ENCODE assay signal across 27 cellular contexts in genomic region chr11:75160880-75161279, GRCh38. TPM values are rescaled to one million over a fixed set of nuclear protein-coding genes. Genes with fewer than 3 reads are reported as not detected.
DNase-seq lines count a peak whose midpoint lies in the region; ATAC-seq and TF ChIP-seq lines count a peak whose summit lies in the region.
"Had no signal": no experiment of that assay in that cellular context is flagged by ENCODE, and none has a peak within 500 bp of the region (broad histone marks: within the 10 kb centered on the region; RNA-seq: fewer than 3 reads in every experiment).

No MANE protein-coding gene starts in this region.

- peak overlapping the region; percentile 84 to 100 (median 95) for H3K4me2 ChIP-seq in BLaER1 treated with 17β-estradiol and CSF1 and Interleukin-3, amounts not matched to agents 10 nM and 100 nM

- H3K4me3 ChIP-seq in BLaER1 treated with 17β-estradiol and CSF1 and Interleukin-3, amounts not matched to agents 10 nM and 100 nM: peak overlapping the region in 3 of 10 experiments; percentile 7 to 33 (median 32); a peak in 2 of 20 replicates
- no peak overlapping the region for H3K4me3 ChIP-seq in colonic mucosa
- peak overlapping the region; percentile 47 to 73 (median 64) for H3K4me3 ChIP-seq in right lobe of liver
- no peak overlapping the region for H3K4me3 ChIP-seq in mucosa of descending colon
- H3K4me3 ChIP-seq: left lung had no signal

- H3K9ac ChIP-seq in BLaER1 treated with 17β-estradiol and CSF1 and Interleukin-3, amounts not matched to agents 10 nM and 100 nM: peak overlapping the region in 3 of 11 experiments; percentile 6 to 54 (median 10); a peak in 2 of 22 replicates
- H3K9ac ChIP-seq in colonic mucosa (ENCODE audit: low read depth in 2 of 2, low read length in 2 of 2): peak overlapping the region in 1 of 2 donors; percentile 81

- ATAC-seq in right lobe of liver (no peak), mucosa of descending colon (no peak)
- no peak for ATAC-seq in stimulated activated effector memory CD8-positive, alpha-beta T cell treated with anti-CD3 and anti-CD28 coated beads, Interleukin-12 subunit alpha, Interleukin-12 subunit beta, amount 100 ng/mL, for 72 hours
- ATAC-seq: natural killer cell treated with Interleukin-12 subunit alpha and Interleukin-12 subunit beta and Interleukin-15 and Interleukin-18, amount 100 ng/mL, for 72 hours had no signal

- intact Hi-C loops in colonic mucosa (cut with DNase I) (no loop called here), right lobe of liver (cut with DNase I) (no loop called here), mucosa of descending colon (cut with DNase I, micrococcal nuclease) (no loop called here)

- H3K27ac ChIP-seq in BLaER1 treated with 17β-estradiol and CSF1 and Interleukin-3, amounts not matched to agents 10 nM and 100 nM: peak overlapping the region in 9 of 11 experiments; percentile 29 to 73 (median 56); a peak in 14 of 22 replicates
- peak overlapping the region; percentile 81 for H3K27ac ChIP-seq in colonic mucosa
- peak overlapping the region; percentile 87 to 97 (median 96) for H3K27ac ChIP-seq in right lobe of liver

- TF ChIP-seq POLR2A in right lobe of liver (IDR thresholded peaks at IDR 0.05): no peak

- H3K36me3 ChIP-seq in BLaER1 treated with 17β-estradiol and CSF1 and Interleukin-3, amounts not matched to agents 10 nM and 100 nM: peaks cover 0 to 100% (median 0%) of the 10 kb centered on the region in 11 experiments; a peak in 6 of 22 replicates
- H3K36me3 ChIP-seq in colonic mucosa: no peaks in the 10 kb centered on the region
- peaks cover 0 to 9% (median 3%) of the 10 kb centered on the region in 4 donors for H3K36me3 ChIP-seq in right lobe of liver
- no peaks in the 10 kb centered on the region for H3K36me3 ChIP-seq in mucosa of descending colon (ENCODE audit: low read depth)

- H3K36me3 Mint-ChIP-seq in stimulated activated effector memory CD8-positive, alpha-beta T cell treated with anti-CD3 and anti-CD28 coated beads, Interleukin-12 subunit alpha, Interleukin-12 subunit beta, amount 100 ng/mL, for 72 hours: no peaks in the 10 kb centered on the region
- no peaks in the 10 kb centered on the region for H3K36me3 Mint-ChIP-seq in activated naive CD8-positive, alpha-beta T cell treated with anti-CD3 and anti-CD28 coated beads for 36 hours
- H3K36me3 Mint-ChIP-seq: natural killer cell treated with Interleukin-12 subunit alpha and Interleukin-12 subunit beta and Interleukin-15 and Interleukin-18, amount 100 ng/mL, for 72 hours had no signal

- H3K27me3 ChIP-seq in BLaER1 treated with 17β-estradiol and CSF1 and Interleukin-3, amounts not matched to agents 10 nM and 100 nM: no peaks in the 10 kb centered on the region
- H3K27me3 ChIP-seq in colonic mucosa: no peaks in the 10 kb centered on the region
- H3K27me3 ChIP-seq in right lobe of liver: no peaks in the 10 kb centered on the region
- H3K27me3 ChIP-seq: left lung had no signal

- H3K9me3 Mint-ChIP-seq in stimulated activated effector memory CD8-positive, alpha-beta T cell treated with anti-CD3 and anti-CD28 coated beads, Interleukin-12 subunit alpha, Interleukin-12 subunit beta, amount 100 ng/mL, for 72 hours: no peaks in the 10 kb centered on the region
- peaks cover 6% of the 10 kb centered on the region for H3K9me3 Mint-ChIP-seq in activated naive CD8-positive, alpha-beta T cell treated with anti-CD3 and anti-CD28 coated beads for 36 hours
- H3K9me3 Mint-ChIP-seq: activated CD4-positive, alpha-beta T cell treated with anti-CD3 and anti-CD28 coated beads, Interleukin-2, amount 10 ng/mL, durations not matched to agents 24 days and 14 days; central memory CD8-positive, alpha-beta T cell; natural killer cell treated with Interleukin-12 subunit alpha and Interleukin-12 subunit beta and Interleukin-15 and Interleukin-18, amount 100 ng/mL, for 72 hours had no signal

- peaks cover 5% of the 10 kb centered on the region for H3K27me3 Mint-ChIP-seq in activated naive CD8-positive, alpha-beta T cell treated with anti-CD3 and anti-CD28 coated beads for 36 hours
- H3K27me3 Mint-ChIP-seq: activated T-cell treated with anti-CD3 and anti-CD28 coated beads, Interleukin-2, amount 50 U/mL, for 24 hours had no signal

- peaks cover 68 to 100% (median 75%) of the 10 kb centered on the region in 10 experiments for H3K4me1 ChIP-seq in BLaER1 treated with 17β-estradiol and CSF1 and Interleukin-3, amounts not matched to agents 10 nM and 100 nM
- H3K4me1 ChIP-seq in colonic mucosa (peaks cover 16% of the 10 kb centered on the region), right lobe of liver (peaks cover 0 to 79% (median 39%) of the 10 kb centered on the region in 4 donors), mucosa of descending colon (ENCODE audit: low read depth) (peaks cover 37% of the 10 kb centered on the region)

- 50% methylated on average over 1 of the region's 1 CpG for WGBS in right lobe of liver (ENCODE audit: insufficient coverage, low coverage, low lambda C conversion rate, missing lambda C conversion rate)

- H3K4me3 Mint-ChIP-seq in stimulated activated effector memory CD8-positive, alpha-beta T cell treated with anti-CD3 and anti-CD28 coated beads, Interleukin-12 subunit alpha, Interleukin-12 subunit beta, amount 100 ng/mL, for 72 hours: no peak overlapping the region
- no peak overlapping the region for H3K4me3 Mint-ChIP-seq in activated naive CD8-positive, alpha-beta T cell treated with anti-CD3 and anti-CD28 coated beads for 36 hours
- H3K4me3 Mint-ChIP-seq: activated T-cell treated with anti-CD3 and anti-CD28 coated beads, Interleukin-2, amount 50 U/mL, for 24 hours; central memory CD8-positive, alpha-beta T cell; natural killer cell treated with Interleukin-12 subunit alpha and Interleukin-12 subunit beta and Interleukin-15 and Interleukin-18, amount 100 ng/mL, for 72 hours had no signal

- TF ChIP-seq CTCF in colonic mucosa (IDR thresholded peaks at IDR 0.05) (no peak), right lobe of liver (IDR thresholded peaks at IDR 0.05) (no peak), mucosa of descending colon (IDR thresholded peaks at IDR 0.05) (no peak)

- H4K20me1 ChIP-seq in BLaER1 treated with 17β-estradiol and CSF1 and Interleukin-3, amounts not matched to agents 10 nM and 100 nM: peaks cover 0 to 100% (median 0%) of the 10 kb centered on the region in 11 experiments; a peak in 6 of 22 replicates

- peaks cover 0 to 12% (median 0%) of the 10 kb centered on the region in 11 experiments; a peak in 6 of 22 replicates for H3K9me3 ChIP-seq in BLaER1 treated with 17β-estradiol and CSF1 and Interleukin-3, amounts not matched to agents 10 nM and 100 nM (replicated peaks in 1 of 11)
- H3K9me3 ChIP-seq in colonic mucosa (no peaks in the 10 kb centered on the region), right lobe of liver (no peaks in the 10 kb centered on the region), mucosa of descending colon (no peaks in the 10 kb centered on the region)
- H3K9me3 ChIP-seq: left lung had no signal

- peak overlapping the region; percentile 45 for H3K27ac Mint-ChIP-seq in stimulated activated effector memory CD8-positive, alpha-beta T cell treated with anti-CD3 and anti-CD28 coated beads, Interleukin-12 subunit alpha, Interleukin-12 subunit beta, amount 100 ng/mL, for 72 hours
- no peak overlapping the region for H3K27ac Mint-ChIP-seq in activated naive CD8-positive, alpha-beta T cell treated with anti-CD3 and anti-CD28 coated beads for 36 hours
- H3K27ac Mint-ChIP-seq: natural killer cell treated with Interleukin-12 subunit alpha and Interleukin-12 subunit beta and Interleukin-15 and Interleukin-18, amount 100 ng/mL, for 72 hours had no signal

- H3K4me1 Mint-ChIP-seq in stimulated activated effector memory CD8-positive, alpha-beta T cell treated with anti-CD3 and anti-CD28 coated beads, Interleukin-12 subunit alpha, Interleukin-12 subunit beta, amount 100 ng/mL, for 72 hours: no peaks in the 10 kb centered on the region
- H3K4me1 Mint-ChIP-seq in activated naive CD8-positive, alpha-beta T cell treated with anti-CD3 and anti-CD28 coated beads for 36 hours: no peaks in the 10 kb centered on the region

- DNase-seq in colonic mucosa (no peak), right lobe of liver (no peak), T-helper 2 cell (no peak), mucosa of descending colon (no peak), GM03348 (ENCODE audit: low spot score) (no peak)
- no peak for DNase-seq in stimulated activated effector memory CD8-positive, alpha-beta T cell treated with anti-CD3 and anti-CD28 coated beads, Interleukin-12 subunit alpha, Interleukin-12 subunit beta, amount 100 ng/mL, for 72 hours (ENCODE audit: low spot score in 2 of 2)
- no peak for DNase-seq in activated naive CD8-positive, alpha-beta T cell treated with anti-CD3 and anti-CD28 coated beads for 36 hours
- DNase-seq: ACHN; activated CD4-positive, alpha-beta T cell treated with anti-CD3 and anti-CD28 coated beads, Interleukin-2, amount 10 ng/mL, durations not matched to agents 24 days and 14 days; activated gamma-delta T cell; activated T-cell treated with anti-CD3 and anti-CD28 coated beads, Interleukin-2, amount 50 U/mL, for 24 hours; effector CD4-positive, alpha-beta T cell; erythroblast; H7; hippocampal formation; left lung; midbrain; NCI-H1048; NCI-H1930; NCI-H524 treated with DMSO at 0.1 percent for 48 hours; retina; stimulated activated CD4-positive, alpha-beta T cell treated with anti-CD3 and anti-CD28 coated beads, Interleukin-4, amount 100 ng/mL, for 24 hours; stimulated activated naive CD4-positive, alpha-beta T cell had no signal

RNA-seq across cellular contexts. Expression of gene SLCO2B1, which starts 10.0 kb away (rescaled TPM):
- 10 to 100 TPM; 37.6 to 50.3 TPM for total RNA-seq in colonic mucosa
- 100 to 1,000 TPM; 145 to 316 (median 199) TPM for total RNA-seq in right lobe of liver
- total RNA-seq in activated naive CD8-positive, alpha-beta T cell treated with anti-CD3 and anti-CD28 coated beads for 36 hours: not detected
- total RNA-seq in mucosa of descending colon: 10 to 100 TPM; 65.6 to 93.0 (median 73.1) TPM
- total RNA-seq: activated CD4-positive, alpha-beta T cell treated with anti-CD3 and anti-CD28 coated beads, Interleukin-2, amount 10 ng/mL, durations not matched to agents 24 days and 14 days; fibroblast of villous mesenchyme had no signal

Comparison
In these comparisons a context has a peak if more than half of its experiments do, and no peak if none do; other contexts are left out.
1. H3K4me3 ChIP-seq: peak in right lobe of liver (3 of 3); none in colonic mucosa (single experiment) and mucosa of descending colon (single experiment).
2. RNA of gene SLCO2B1, which starts 10.0 kb away (total RNA-seq): 145 to 316 TPM in right lobe of liver, 65.6 to 93.0 TPM in mucosa of descending colon and 37.6 to 50.3 TPM in colonic mucosa; not detected in activated naive CD8-positive, alpha-beta T cell treated with anti-CD3 and anti-CD28 coated beads for 36 hours; every median in the first group is over 10 times any median in the second.
3. Peak in every context shown above with its lines, with median percentiles within 50 percentile points of each other: H3K27ac ChIP-seq.